ENCODE assay signal across 12 cellular contexts in genomic region chr20:10316582-10316981, GRCh38.
DNase-seq lines count a peak whose midpoint lies in the region; ATAC-seq and TF ChIP-seq lines count a peak whose summit lies in the region.
"Had no signal": no experiment of that assay in that cellular context is flagged by ENCODE, and none has a peak within 500 bp of the region (broad histone marks: within the 10 kb centered on the region; RNA-seq: fewer than 3 reads in every experiment).

No MANE protein-coding gene starts in this region.

- H3K9me2 ChIP-seq in PC-3 (replicated peaks; ENCODE audit: low read length): no peaks in the 10 kb centered on the region

- DNase-seq in BE2C: no peak
- DNase-seq in PC-3: peak; percentile 57
- no peak for DNase-seq in foreskin keratinocyte
- no peak for DNase-seq in NCI-H2029 (lab: John Stamatoyannopoulos, UW)
- DNase-seq in inferior parietal cortex (ENCODE audit: extremely low spot score): no peak
- DNase-seq in activated T-cell treated with anti-CD3 and anti-CD28 coated beads for 4 hours: no peak
- DNase-seq: activated CD8-positive, alpha-beta memory T cell treated with anti-CD3 and anti-CD28 coated beads, Interleukin-2, amount 10 ng/mL, durations not matched to agents 7 days and 5 days; GF-D8; NCI-H510A; pancreas had no signal

- no peak overlapping the region for H3K27ac ChIP-seq in PC-3 (ENCODE audit: low read length)
- H3K27ac ChIP-seq in foreskin keratinocyte: no peak overlapping the region
- H3K27ac ChIP-seq: pancreas had no signal

- ATAC-seq in PC-3 (peak; percentile 45), foreskin keratinocyte (no peak), GM19328 (IDR thresholded peaks at IDR 0.05; ENCODE audit: unreplicated experiment) (no peak)
- ATAC-seq: activated CD8-positive, alpha-beta memory T cell treated with anti-CD3 and anti-CD28 coated beads, Interleukin-2, amount 10 ng/mL, durations not matched to agents 7 days and 5 days; pancreas had no signal

- H3K4me3 ChIP-seq in BE2C (ENCODE audit: low read depth, low read length) (no peak overlapping the region), PC-3 (ENCODE audit: low read length) (no peak overlapping the region)
- H3K4me3 ChIP-seq: pancreas had no signal

- H4K20me1 ChIP-seq in PC-3 (ENCODE audit: low read length): no peaks in the 10 kb centered on the region

- H3K79me2 ChIP-seq in PC-3 (ENCODE audit: low read length): no peaks in the 10 kb centered on the region

- intact Hi-C loops in PC-3 (cut with micrococcal nuclease): loop anchor here (1.0 to 5.0 kb wide), 3 partner anchors 111 to 1226 kb away; no protein-coding TSS in a partner anchor

- H3F3A ChIP-seq in PC-3 (ENCODE audit: low read length, unreplicated experiment): no peaks in the 10 kb centered on the region

- H3K36me3 ChIP-seq in BE2C (no peaks in the 10 kb centered on the region), PC-3 (ENCODE audit: low read depth, low read length) (no peaks in the 10 kb centered on the region)
- H3K36me3 ChIP-seq: pancreas had no signal

- BruUV-seq in PC-3 (replicated peaks; lab: Mats Ljungman, UMichigan): no TSS peak

- no peak overlapping the region for H2AFZ ChIP-seq in PC-3 (ENCODE audit: low read length)

- no peak overlapping the region for H3K9ac ChIP-seq in PC-3 (ENCODE audit: low read length)

- no peaks in the 10 kb centered on the region for H3K4me1 ChIP-seq in BE2C
- H3K4me1 ChIP-seq in PC-3 (ENCODE audit: insufficient read depth, low read length): no peaks in the 10 kb centered on the region
- H3K4me1 ChIP-seq in foreskin keratinocyte: no peaks in the 10 kb centered on the region
- H3K4me1 ChIP-seq: pancreas had no signal

- H3K4me2 ChIP-seq in PC-3 (ENCODE audit: low read length): no peak overlapping the region

- TF ChIP-seq CTCF in BE2C (IDR thresholded peaks at IDR 0.05; ENCODE audit: low read depth, low read length) (peak; percentile 44), GM12873 (IDR thresholded peaks at IDR 0.05; ENCODE audit: insufficient read depth, low read depth, low read length, missing control alignments) (peak; percentile 53), PC-3 (conservative IDR thresholded peaks at IDR 0.05; ENCODE audit: low read depth, low read length) (peak; percentile 73), foreskin keratinocyte (conservative IDR thresholded peaks at IDR 0.05) (peak; percentile 54)

- POLR2A ChIA-PET in PC-3 (lab: Charles Lee; ENCODE audit: unreplicated experiment): no interaction called here

- H3K27me3 ChIP-seq in BE2C (no peaks in the 10 kb centered on the region), PC-3 (ENCODE audit: low read length) (peaks cover 27% of the 10 kb centered on the region), foreskin keratinocyte (peaks cover 2% of the 10 kb centered on the region)
- H3K27me3 ChIP-seq: pancreas had no signal

- H3K9me3 ChIP-seq in BE2C (no peaks in the 10 kb centered on the region), PC-3 (ENCODE audit: low read length) (no peaks in the 10 kb centered on the region)
- H3K9me3 ChIP-seq: pancreas had no signal

- CTCF ChIA-PET in PC-3 (lab: Charles Lee): interaction anchor here (0.6 to 1.2 kb wide), 3 partner anchors 220 to 463 kb away, joined by 3 to 4 read pairs (median 3); no protein-coding TSS in a partner anchor
